ENCODE assay signal across 21 cellular contexts in the genomic region with DNA sequence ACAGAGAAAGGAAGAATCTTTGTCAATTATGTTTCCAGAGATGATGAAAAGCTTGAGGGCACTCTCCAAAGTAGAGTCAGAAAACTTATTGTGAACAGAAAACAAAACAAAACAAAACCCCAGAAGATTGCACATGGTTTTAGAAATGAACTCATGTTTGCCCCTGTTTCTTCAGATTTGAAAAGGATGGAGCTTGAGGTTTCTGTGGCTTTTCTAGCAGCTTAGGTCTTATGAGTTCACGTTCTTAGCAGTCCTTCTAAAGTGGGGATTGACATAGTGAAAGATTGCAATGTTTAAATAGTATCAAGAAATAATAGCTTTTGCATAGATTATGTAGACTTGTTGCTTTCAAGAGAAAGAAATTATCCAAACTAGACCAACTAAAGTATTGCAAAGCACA.
"Had no signal": no experiment of that assay in that cellular context is flagged by ENCODE, and none has a peak within 500 bp of the region (broad histone marks: within the 10 kb centered on the region; RNA-seq: fewer than 3 reads in every experiment).

No MANE protein-coding gene starts in this region.

- DNase-seq: activated CD4-positive, alpha-beta memory T cell treated with anti-CD3 and anti-CD28 coated beads for 36 hours; activated CD4-positive, alpha-beta T cell treated with anti-CD3 and anti-CD28 coated beads for 48 hours; activated CD4-positive, CD25-positive, alpha-beta regulatory T cell treated with anti-CD3 and anti-CD28 coated beads, Interleukin-2, amount 50 U/mL, for 72 hours; activated CD8-positive, alpha-beta memory T cell treated with anti-CD3 and anti-CD28 coated beads for 24 hours; activated gamma-delta T cell treated with Interleukin-2 at 50 U/mL for 16 hours; activated naive CD4-positive, alpha-beta T cell treated with anti-CD3 and anti-CD28 coated beads, Interleukin-2, amount 10 ng/mL, durations not matched to agents 7 days and 5 days; activated naive CD8-positive, alpha-beta T cell treated with anti-CD3 and anti-CD28 coated beads for 36 hours; activated T-cell treated with anti-CD3 and anti-CD28 coated beads, Interleukin-2, amount 50 U/mL, for 4 hours; NCI-H1092; NCI-H1417; NCI-H1930; NCI-H2107; NCI-H345; NCI-H510A; NCI-H526 treated with DMSO at 0.1 percent for 48 hours; NCI-H82; NK-92 treated with Interleukin-12 subunit alpha and Interleukin-12 subunit beta, amount 100 ng/mL, for 24 hours; OCI-M1; Peyer's patch; SHP77 treated with DMSO at 0.1 percent for 48 hours; T-helper 9 cell had no signal

- H3K27me3 ChIP-seq: Peyer's patch had no signal

- H3K4me1 ChIP-seq: Peyer's patch had no signal

- H3K9me3 ChIP-seq: Peyer's patch had no signal

- H3K27ac ChIP-seq: Peyer's patch had no signal

- H3K36me3 ChIP-seq: Peyer's patch had no signal

- H3K4me3 ChIP-seq: Peyer's patch had no signal
